In the genomic region with DNA sequence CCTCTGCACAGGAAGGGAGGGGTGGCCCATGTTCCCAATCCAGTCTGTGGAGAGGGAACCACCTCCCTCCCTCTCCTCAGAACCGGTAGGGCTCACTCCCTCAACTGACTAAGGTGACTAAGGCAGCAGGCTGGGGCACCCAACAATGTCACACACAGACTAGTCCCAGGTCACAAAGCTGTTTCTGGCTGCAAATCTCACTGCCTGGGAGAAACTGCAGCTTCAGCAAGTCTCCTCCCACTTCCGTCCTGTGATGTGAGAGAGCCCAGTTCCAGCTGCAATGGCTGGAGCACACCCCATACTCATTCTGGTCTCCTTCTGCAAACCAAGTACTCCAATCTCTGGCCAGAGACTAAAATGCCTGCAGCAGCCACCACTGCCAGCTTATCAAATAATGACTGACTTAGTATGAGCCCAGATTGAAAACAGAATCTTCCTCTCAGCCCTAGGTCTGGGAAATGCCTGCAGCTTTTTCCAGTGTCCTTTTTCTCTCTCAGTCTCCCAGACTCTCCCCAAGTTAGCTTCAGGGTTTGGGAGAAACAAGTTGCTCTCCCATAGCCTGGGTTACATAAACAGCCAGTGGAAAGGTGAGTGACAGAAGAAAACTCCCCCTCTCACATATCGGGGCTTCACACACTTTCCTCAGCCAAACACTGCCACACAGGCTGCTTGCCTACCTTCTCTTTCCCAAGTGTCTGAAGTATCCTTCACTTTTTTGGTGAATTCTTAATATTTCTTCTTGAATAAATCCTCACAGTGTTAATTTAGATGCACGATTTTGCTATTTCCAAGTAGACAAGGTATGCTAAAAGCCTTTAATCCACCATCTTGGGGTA, we compare ENCODE assay signal across 8 cellular contexts.
DNase-seq lines count a peak whose midpoint lies in the region; ATAC-seq and TF ChIP-seq lines count a peak whose summit lies in the region.

No MANE protein-coding gene starts in this region.

- CTCF ChIA-PET in Panc1 (lab: Charles Lee) = no interaction called here

- intact Hi-C loops in Panc1 (cut with micrococcal nuclease; ENCODE audit: unreplicated experiment) = no loop called here
- intact Hi-C loops in colonic mucosa (cut with DNase I) = no loop called here

- H3K4me3 ChIP-seq in Panc1 (ENCODE audit: low read depth in 2 of 2, low read length in 2 of 2) (peak overlapping the region; percentile 6 to 25; a peak in 3 of 4 replicates), colonic mucosa (no peak overlapping the region)

- H3K4me1 ChIP-seq in Panc1 (ENCODE audit: control insufficient read depth, insufficient read depth, low read length) (no peaks in the 10 kb centered on the region), colonic mucosa (no peaks in the 10 kb centered on the region)

- POLR2A ChIA-PET in Panc1 (lab: Charles Lee) = no interaction called here

- H3K27ac ChIP-seq in Panc1 (ENCODE audit: low read length) (no peak overlapping the region), colonic mucosa (no peak overlapping the region)

- TF ChIP-seq CTCF in Panc1 (IDR thresholded peaks at IDR 0.05) = no peak
- no peak for TF ChIP-seq CTCF in colonic mucosa (IDR thresholded peaks at IDR 0.05)

- no peak overlapping the region for H3K9ac ChIP-seq in colonic mucosa (ENCODE audit: low read depth in 2 of 2, low read length in 2 of 2)

- no TSS peak for BruUV-seq in Panc1 (replicated peaks; lab: Mats Ljungman, UMichigan)

- H3K27me3 ChIP-seq in Panc1 (ENCODE audit: control insufficient read depth, insufficient read depth, low read length) = no peaks in the 10 kb centered on the region
- no peaks in the 10 kb centered on the region for H3K27me3 ChIP-seq in colonic mucosa

- in situ Hi-C loops in Panc1 (cut with HindIII; ENCODE audit: low pct_unique_long_range_greater_than_20kb, low sequenced_read_pairs) = no loop called here

- ATAC-seq in GM18870 (IDR thresholded peaks at IDR 0.05; ENCODE audit: unreplicated experiment) (peak; percentile 86), HG03039 (IDR thresholded peaks at IDR 0.05; ENCODE audit: unreplicated experiment) (peak; percentile 93), Panc1 (peak; percentile 69)

- no peaks in the 10 kb centered on the region for H3K36me3 ChIP-seq in Panc1 (ENCODE audit: control insufficient read depth, insufficient read depth, low read length)
- H3K36me3 ChIP-seq in colonic mucosa = no peaks in the 10 kb centered on the region

- H3K9me3 ChIP-seq in Panc1 (ENCODE audit: control insufficient read depth, insufficient read depth, low read depth, low read length) = no peaks in the 10 kb centered on the region
- no peaks in the 10 kb centered on the region for H3K9me3 ChIP-seq in colonic mucosa

- DNase-seq in Ammon's horn (ENCODE audit: low spot score) = peak; percentile 77
- no peak for DNase-seq in Panc1 (ENCODE audit: low read depth, low spot score)
- DNase-seq in colonic mucosa = peak; percentile 37
- peak; percentile 22 for DNase-seq in myocyte (ENCODE audit: low read depth)
- no peak for DNase-seq in cerebellum (ENCODE audit: low spot score)
- DNase-seq in KG1 (lab: John Stamatoyannopoulos, UW) = no peak

Comparison
In these comparisons a context has a peak if more than half of its experiments do, and no peak if none do; other contexts are left out.
1. DNase-seq: peak in Ammon's horn (single experiment), colonic mucosa (single experiment) and myocyte (single experiment); none in Panc1 (single experiment), cerebellum (single experiment) and KG1 (single experiment).
2. Peak in every context shown above with its lines, with median percentiles within 50 percentile points of each other: ATAC-seq.